Comparison of ENCODE assay signal across 1 cellular context in the genomic region with DNA sequence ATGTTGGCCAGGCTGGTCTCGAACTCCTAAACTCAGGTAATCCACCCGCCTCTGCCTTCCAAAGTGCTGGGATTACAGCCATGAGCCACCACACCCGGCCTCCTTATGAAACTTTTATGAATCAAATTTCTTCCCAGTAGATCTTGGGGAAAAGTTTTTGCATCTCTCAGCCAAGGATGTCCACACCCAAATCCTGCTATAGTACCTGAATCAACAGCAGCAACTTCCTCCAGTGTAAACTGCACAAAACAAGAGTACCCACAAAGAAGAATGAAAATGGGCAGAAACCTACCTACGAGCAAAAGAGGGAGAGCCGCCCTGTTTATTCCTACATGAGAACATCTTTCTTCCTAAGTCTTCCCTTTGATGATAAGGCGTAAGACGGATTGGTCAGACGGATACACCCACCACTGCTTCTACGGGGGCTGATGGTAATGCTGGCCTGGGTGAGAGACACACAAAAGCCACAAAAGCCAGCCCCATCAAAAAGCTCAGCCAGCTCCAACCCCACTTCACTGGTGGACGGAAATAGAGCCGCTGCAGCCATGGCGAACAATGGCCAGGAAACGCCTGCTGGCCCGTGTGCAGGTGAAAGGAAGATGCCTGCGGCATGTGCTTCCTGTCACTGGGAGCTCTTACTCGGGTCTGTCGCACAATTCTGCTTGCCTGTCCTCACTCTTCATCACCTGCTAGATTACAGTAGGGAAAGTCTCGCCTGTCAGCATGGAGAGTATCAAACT.
TF ChIP-seq lines count a peak whose summit lies in the region.

No MANE protein-coding gene starts in this region.

TF ChIP-seq in GM23338, 12 proteins besides CTCF, POLR2A, EP300 and RAD21 (continued from another document):
- TF ChIP-seq ZNF462 (CRISPR knock-in tag; IDR thresholded peaks at IDR 0.05) = no peak
- no peak for TF ChIP-seq JUNB (IDR thresholded peaks at IDR 0.05; ENCODE audit: unreplicated experiment)
- no peak for TF ChIP-seq CREB1 (CRISPR knock-in tag; IDR thresholded peaks at IDR 0.05; ENCODE audit: low read depth)
- no peak for TF ChIP-seq ETS1 (IDR thresholded peaks at IDR 0.05)
- TF ChIP-seq, protein P1, sequence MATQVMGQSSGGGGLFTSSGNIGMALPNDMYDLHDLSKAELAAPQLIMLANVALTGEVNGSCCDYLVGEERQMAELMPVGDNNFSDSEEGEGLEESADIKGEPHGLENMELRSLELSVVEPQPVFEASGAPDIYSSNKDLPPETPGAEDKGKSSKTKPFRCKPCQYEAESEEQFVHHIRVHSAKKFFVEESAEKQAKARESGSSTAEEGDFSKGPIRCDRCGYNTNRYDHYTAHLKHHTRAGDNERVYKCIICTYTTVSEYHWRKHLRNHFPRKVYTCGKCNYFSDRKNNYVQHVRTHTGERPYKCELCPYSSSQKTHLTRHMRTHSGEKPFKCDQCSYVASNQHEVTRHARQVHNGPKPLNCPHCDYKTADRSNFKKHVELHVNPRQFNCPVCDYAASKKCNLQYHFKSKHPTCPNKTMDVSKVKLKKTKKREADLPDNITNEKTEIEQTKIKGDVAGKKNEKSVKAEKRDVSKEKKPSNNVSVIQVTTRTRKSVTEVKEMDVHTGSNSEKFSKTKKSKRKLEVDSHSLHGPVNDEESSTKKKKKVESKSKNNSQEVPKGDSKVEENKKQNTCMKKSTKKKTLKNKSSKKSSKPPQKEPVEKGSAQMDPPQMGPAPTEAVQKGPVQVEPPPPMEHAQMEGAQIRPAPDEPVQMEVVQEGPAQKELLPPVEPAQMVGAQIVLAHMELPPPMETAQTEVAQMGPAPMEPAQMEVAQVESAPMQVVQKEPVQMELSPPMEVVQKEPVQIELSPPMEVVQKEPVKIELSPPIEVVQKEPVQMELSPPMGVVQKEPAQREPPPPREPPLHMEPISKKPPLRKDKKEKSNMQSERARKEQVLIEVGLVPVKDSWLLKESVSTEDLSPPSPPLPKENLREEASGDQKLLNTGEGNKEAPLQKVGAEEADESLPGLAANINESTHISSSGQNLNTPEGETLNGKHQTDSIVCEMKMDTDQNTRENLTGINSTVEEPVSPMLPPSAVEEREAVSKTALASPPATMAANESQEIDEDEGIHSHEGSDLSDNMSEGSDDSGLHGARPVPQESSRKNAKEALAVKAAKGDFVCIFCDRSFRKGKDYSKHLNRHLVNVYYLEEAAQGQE (IDR thresholded peaks at IDR 0.05; ENCODE audit: unreplicated experiment) = no peak
- TF ChIP-seq ZNF331 (CRISPR knock-in tag; IDR thresholded peaks at IDR 0.05; ENCODE audit: low read depth) = no peak
- TF ChIP-seq ZNF114 (CRISPR knock-in tag; IDR thresholded peaks at IDR 0.05) = no peak
- TF ChIP-seq EZH2phosphoT487 (IDR thresholded peaks at IDR 0.05; ENCODE audit: unreplicated experiment) = no peak
- TF ChIP-seq EZH2 (IDR thresholded peaks at IDR 0.05; ENCODE audit: low read depth, unreplicated experiment) = no peak
- TF ChIP-seq NANOG (IDR thresholded peaks at IDR 0.05; ENCODE audit: borderline replicate concordance) = no peak
- no peak for TF ChIP-seq STAT1 (IDR thresholded peaks at IDR 0.05; ENCODE audit: unreplicated experiment)
